In the genomic region with DNA sequence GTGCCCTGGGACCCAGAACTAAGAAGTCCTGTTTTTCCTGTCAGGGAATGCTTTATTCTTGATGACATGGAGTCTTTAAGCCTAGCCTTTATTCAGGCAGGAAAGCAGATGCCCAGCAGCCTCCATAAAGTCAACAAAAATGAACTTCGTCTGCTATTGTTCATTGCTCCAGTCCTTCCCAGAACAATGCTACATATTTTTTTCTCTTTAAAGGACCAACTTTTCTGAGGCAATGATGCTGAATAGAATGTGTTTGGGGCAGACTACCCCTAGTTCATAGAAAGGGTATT, we compare ENCODE assay signal across 1 cellular context.
TF ChIP-seq lines count a peak whose summit lies in the region.

No MANE protein-coding gene starts in this region.

TF ChIP-seq in HepG2, 621 proteins besides CTCF, POLR2A, EP300 and RAD21 (continued from another document):
- TF ChIP-seq SOX13 (IDR thresholded peaks at IDR 0.05) (no peak), SOX13 (CRISPR knock-in tag; conservative IDR thresholded peaks at IDR 0.05 in 1 of 2, IDR thresholded peaks at IDR 0.05 in 1 of 2) (peak in 1 of 2 experiments; percentile 67; a peak in 1 of 4 replicates), XRCC5 (optimal IDR thresholded peaks at IDR 0.05; ENCODE audit: low read length) (no peak)
